In genomic region chr7:132858251-132858650, GRCh38 we compare ENCODE assay signal across 28 cellular contexts.
"Had no signal": no experiment of that assay in that cellular context is flagged by ENCODE, and none has a peak within 500 bp of the region (broad histone marks: within the 10 kb centered on the region; RNA-seq: fewer than 3 reads in every experiment).

No MANE protein-coding gene starts in this region.

- H3K27ac Mint-ChIP-seq: activated CD4-positive, alpha-beta memory T cell treated with anti-CD3 and anti-CD28 coated beads for 36 hours; activated naive CD8-positive, alpha-beta T cell; activated T-helper 2 cell treated with anti-CD3 and anti-CD28 coated beads, Interferon-gamma antibody, Interleukin-2, Interleukin-4, amounts not matched to agents 10 μg/mL and 5 μg/mL and 100 μg/mL, durations not matched to agents 14 hours and 24 hours and 36 hours; nephron; T-cell; T-helper 2 cell treated with Interferon-gamma antibody and Interleukin-4, amounts not matched to agents 5 μg/mL and 100 μg/mL, for 36 hours had no signal

- ATAC-seq: left lung, lower lobe of right lung, T-cell had no signal

- H3K4me1 Mint-ChIP-seq: nephron had no signal

- H3K9me3 Mint-ChIP-seq: activated CD4-positive, alpha-beta memory T cell treated with anti-CD3 and anti-CD28 coated beads for 36 hours; activated T-helper 2 cell treated with anti-CD3 and anti-CD28 coated beads, Interferon-gamma antibody, Interleukin-2, Interleukin-4, amounts not matched to agents 10 μg/mL and 5 μg/mL and 100 μg/mL, durations not matched to agents 14 hours and 24 hours and 36 hours; central memory CD8-positive, alpha-beta T cell; T-cell; T-helper 2 cell treated with Interferon-gamma antibody and Interleukin-4, amounts not matched to agents 5 μg/mL and 100 μg/mL, for 36 hours had no signal

- H3K36me3 ChIP-seq: esophagus muscularis mucosa, left lung, lower lobe of right lung, ovary, prostate gland, sigmoid colon had no signal

- H3K27me3 ChIP-seq: esophagus muscularis mucosa, left lung, ovary, sigmoid colon, testis had no signal

- H3K9me3 ChIP-seq: esophagus muscularis mucosa, left lung, lower lobe of right lung, ovary, prostate gland, testis had no signal

- H3K4me3 Mint-ChIP-seq: activated CD4-positive, alpha-beta memory T cell treated with anti-CD3 and anti-CD28 coated beads for 36 hours; activated naive CD8-positive, alpha-beta T cell; central memory CD8-positive, alpha-beta T cell; nephron; T-cell; T-helper 2 cell treated with Interferon-gamma antibody and Interleukin-4, amounts not matched to agents 5 μg/mL and 100 μg/mL, for 36 hours had no signal

- H3K4me1 ChIP-seq: esophagus muscularis mucosa, left lung, lower lobe of right lung, prostate gland, sigmoid colon, testis had no signal

- DNase-seq: activated CD4-positive, alpha-beta memory T cell treated with anti-CD3 and anti-CD28 coated beads for 36 hours; activated CD4-positive, alpha-beta T cell treated with anti-CD3 and anti-CD28 coated beads for 4 hours; activated CD4-positive, CD25-positive, alpha-beta regulatory T cell; activated CD8-positive, alpha-beta memory T cell treated with anti-CD3 and anti-CD28 coated beads, Interleukin-2, amount 50 U/mL, for 4 hours; activated T-cell treated with anti-CD3 and anti-CD28 coated beads, Interleukin-2, amount 50 U/mL, for 1 hour; anterior cingulate cortex; dermis blood vessel endothelial cell; effector CD4-positive, alpha-beta T cell; foreskin melanocyte; left lung; lower lobe of right lung; mesendoderm; ovary; sigmoid colon; small intestine; stimulated activated CD4-positive, alpha-beta T cell treated with anti-CD3 and anti-CD28 coated beads, Interleukin-4, amount 100 ng/mL, for 4 hours; stimulated activated CD8-positive, alpha-beta memory T cell treated with anti-CD3 and anti-CD28 coated beads, Interleukin-4, amount 100 ng/mL, for 48 hours; stimulated activated naive CD4-positive, alpha-beta T cell; T-cell; testis; trophoblast cell had no signal

- H3K4me3 ChIP-seq: esophagus muscularis mucosa, left lung, lower lobe of right lung, ovary, prostate gland, sigmoid colon, testis had no signal

- H3K27ac ChIP-seq: esophagus muscularis mucosa, left lung, lower lobe of right lung, ovary, prostate gland, sigmoid colon, testis had no signal

- H3K27me3 Mint-ChIP-seq: activated CD4-positive, alpha-beta memory T cell treated with anti-CD3 and anti-CD28 coated beads for 36 hours; activated naive CD8-positive, alpha-beta T cell; central memory CD8-positive, alpha-beta T cell; T-cell had no signal
